Comparison of ENCODE assay signal across 10 cellular contexts in the genomic region with DNA sequence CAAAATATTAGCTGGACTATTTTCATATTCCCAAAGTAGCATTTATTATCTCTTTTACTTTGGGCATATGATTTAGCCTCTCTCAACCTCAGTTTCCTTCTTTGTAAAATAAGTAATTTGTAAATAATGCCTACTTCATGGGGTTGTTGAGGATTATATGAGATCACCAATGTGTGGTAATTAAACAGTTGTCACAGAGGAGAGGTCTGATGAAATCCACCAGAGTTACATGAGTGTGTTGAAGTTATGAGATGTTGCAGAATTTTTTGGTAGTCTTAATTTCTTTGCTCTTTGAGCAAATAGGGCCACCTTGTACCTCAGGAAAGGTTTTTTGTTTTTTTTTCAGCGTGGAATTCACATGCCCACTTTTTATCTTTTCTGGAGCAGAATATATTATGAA. TPM values are rescaled to one million over a fixed set of nuclear protein-coding genes. Genes with fewer than 3 reads are reported as not detected.
A peak's percentile ranks its signal among the peaks of the same experiment; 100 is the strongest.
DNase-seq lines count a peak whose midpoint lies in the region; ATAC-seq and TF ChIP-seq lines count a peak whose summit lies in the region.
"Had no signal": no experiment of that assay in that cellular context is flagged by ENCODE, and none has a peak within 500 bp of the region (broad histone marks: within the 10 kb centered on the region; RNA-seq: fewer than 3 reads in every experiment).

No MANE protein-coding gene starts in this region.

- peak overlapping the region; percentile 72 to 78 for H3K4me3 ChIP-seq in SK-N-SH (ENCODE audit: low read depth in 2 of 2, low read length in 1 of 2)
- peak overlapping the region; percentile 75 for H3K4me3 ChIP-seq in fibroblast of the aortic adventitia (ENCODE audit: low read depth, low read length)

- H3K36me3 Mint-ChIP-seq in T-helper 17 cell (ENCODE audit: low read depth): no peaks in the 10 kb centered on the region
- H3K36me3 Mint-ChIP-seq in stimulated activated effector memory CD8-positive, alpha-beta T cell treated with anti-CD3 and anti-CD28 coated beads, Interleukin-12 subunit alpha, Interleukin-12 subunit beta, amount 100 ng/mL, for 72 hours: peaks cover 68% of the 10 kb centered on the region

- peak overlapping the region in 1 of 2 experiments; percentile 85; a peak in 1 of 4 replicates for H3K27ac ChIP-seq in SK-N-SH (ENCODE audit: low read depth in 2 of 2, low read length in 1 of 2)

- POLR2A ChIA-PET in SK-N-SH (lab: Yijun Ruan, JAX): no interaction called here

- H3K79me2 ChIP-seq in SK-N-SH (ENCODE audit: insufficient read depth): peaks cover 40% of the 10 kb centered on the region

- H3K9ac ChIP-seq in SK-N-SH: peak overlapping the region; percentile 85

- ATAC-seq in SK-N-SH treated with all-trans-retinoic acid at 6 μM for 48 hours (no peak), T-helper 17 cell (no peak), HG03139 (IDR thresholded peaks at IDR 0.05; ENCODE audit: unreplicated experiment) (no peak)
- no peak for ATAC-seq in stimulated activated effector memory CD8-positive, alpha-beta T cell treated with anti-CD3 and anti-CD28 coated beads, Interleukin-12 subunit alpha, Interleukin-12 subunit beta, amount 100 ng/mL, for 72 hours
- ATAC-seq: body of pancreas had no signal

- no peaks in the 10 kb centered on the region for H3K4me1 ChIP-seq in SK-N-SH (ENCODE audit: control insufficient read depth in 1 of 2, insufficient read depth in 2 of 2, low read depth in 1 of 2, low read length in 1 of 2)

- TF ChIP-seq EP300 in SK-N-SH (IDR thresholded peaks at IDR 0.05; ENCODE audit: borderline replicate concordance in 1 of 2, low read depth in 1 of 2, low read length in 1 of 2): no peak

- peak overlapping the region; percentile 92 for H3K4me3 Mint-ChIP-seq in T-helper 17 cell
- H3K4me3 Mint-ChIP-seq in stimulated activated effector memory CD8-positive, alpha-beta T cell treated with anti-CD3 and anti-CD28 coated beads, Interleukin-12 subunit alpha, Interleukin-12 subunit beta, amount 100 ng/mL, for 72 hours: peak overlapping the region; percentile 85

- H3K36me3 ChIP-seq in SK-N-SH (replicated peaks in 1 of 2; ENCODE audit: control insufficient read depth in 1 of 2, insufficient read depth in 2 of 2, low read length in 1 of 2): peaks cover 17 to 32% of the 10 kb centered on the region in 2 experiments

- DNase-seq in SK-N-SH (no peak), T-helper 17 cell (no peak), fibroblast of the aortic adventitia (ENCODE audit: low read depth) (no peak), D341Med (ENCODE audit: low spot score) (no peak), NK-92 (lab: John Stamatoyannopoulos, UW; ENCODE audit: unreplicated experiment) (no peak)
- no peak for DNase-seq in stimulated activated effector memory CD8-positive, alpha-beta T cell treated with anti-CD3 and anti-CD28 coated beads, Interleukin-12 subunit alpha, Interleukin-12 subunit beta, amount 100 ng/mL, for 72 hours (ENCODE audit: low spot score in 2 of 2)
- DNase-seq: ACHN, body of pancreas had no signal

- peak overlapping the region; percentile 83 for H3K4me2 ChIP-seq in SK-N-SH

- H3K9me2 ChIP-seq in SK-N-SH: no peaks in the 10 kb centered on the region

- no peaks in the 10 kb centered on the region; the same call in 1 of the 2 replicates for H4K20me1 ChIP-seq in SK-N-SH (ENCODE audit: insufficient read depth)

- peak overlapping the region; percentile 95 for H3K27ac Mint-ChIP-seq in T-helper 17 cell
- H3K27ac Mint-ChIP-seq in stimulated activated effector memory CD8-positive, alpha-beta T cell treated with anti-CD3 and anti-CD28 coated beads, Interleukin-12 subunit alpha, Interleukin-12 subunit beta, amount 100 ng/mL, for 72 hours: peak overlapping the region; percentile 93

- no peaks in the 10 kb centered on the region for H3K9me3 Mint-ChIP-seq in stimulated activated effector memory CD8-positive, alpha-beta T cell treated with anti-CD3 and anti-CD28 coated beads, Interleukin-12 subunit alpha, Interleukin-12 subunit beta, amount 100 ng/mL, for 72 hours

- H3K27me3 Mint-ChIP-seq in T-helper 17 cell: no peaks in the 10 kb centered on the region

- 89% methylated on average over 1 of the region's 1 CpG for WGBS in SK-N-SH (ENCODE audit: low lambda C conversion rate)

- H3F3A ChIP-seq in SK-N-SH (replicated peaks; ENCODE audit: insufficient read depth): peaks cover 27% of the 10 kb centered on the region

- TF ChIP-seq CTCF in SK-N-SH (IDR thresholded peaks at IDR 0.05) (no peak), fibroblast of the aortic adventitia (IDR thresholded peaks at IDR 0.05; ENCODE audit: insufficient read depth, low read length) (no peak)

- peaks cover 2% of the 10 kb centered on the region for H3K4me1 Mint-ChIP-seq in T-helper 17 cell
- H3K4me1 Mint-ChIP-seq in stimulated activated effector memory CD8-positive, alpha-beta T cell treated with anti-CD3 and anti-CD28 coated beads, Interleukin-12 subunit alpha, Interleukin-12 subunit beta, amount 100 ng/mL, for 72 hours: peaks cover 5% of the 10 kb centered on the region

- no peaks in the 10 kb centered on the region for H3K9me3 ChIP-seq in SK-N-SH
- H3K9me3 ChIP-seq in T-helper 17 cell (ENCODE audit: control insufficient read depth, low read length, poor library complexity, severe bottlenecking): no peaks in the 10 kb centered on the region
- H3K9me3 ChIP-seq: body of pancreas had no signal

- CTCF ChIA-PET in SK-N-SH (lab: Yijun Ruan, JAX): interaction anchor here (1.3 to 1.8 kb wide), 3 partner anchors 124 to 129 kb away, joined by 3 to 6 read pairs (median 6); no protein-coding TSS in a partner anchor

- H3K27me3 ChIP-seq in SK-N-SH (ENCODE audit: insufficient read depth): no peaks in the 10 kb centered on the region
- H3K27me3 ChIP-seq: body of pancreas had no signal

- H2AFZ ChIP-seq in SK-N-SH (ENCODE audit: low read depth): no peak overlapping the region

- TF ChIP-seq RAD21 in SK-N-SH (IDR thresholded peaks at IDR 0.05; ENCODE audit: low read length): no peak

TF ChIP-seq in SK-N-SH, 30 proteins besides CTCF, POLR2A, EP300 and RAD21:
- TF ChIP-seq POLR2AphosphoS5 (IDR thresholded peaks at IDR 0.05; ENCODE audit: low read depth, low read length): no peak
- TF ChIP-seq RCOR1 (IDR thresholded peaks at IDR 0.05; ENCODE audit: low read length): no peak
- no peak for TF ChIP-seq NFIC (IDR thresholded peaks at IDR 0.05; ENCODE audit: borderline replicate concordance)

TF ChIP-seq in SK-N-SH treated with all-trans-retinoic acid at 6 μM for 48 hours, 23 proteins besides CTCF, POLR2A, EP300 and RAD21 (continues in another document):
- TF ChIP-seq ZNF8 (CRISPR knock-in tag; IDR thresholded peaks at IDR 0.05) (no peak), ZNF70 (CRISPR knock-in tag; IDR thresholded peaks at IDR 0.05) (no peak), ESRRG (CRISPR knock-in tag; IDR thresholded peaks at IDR 0.05) (no peak), GLIS3 (CRISPR knock-in tag; IDR thresholded peaks at IDR 0.05) (no peak), ISL1 (CRISPR knock-in tag; IDR thresholded peaks at IDR 0.05) (no peak)
- TF ChIP-seq, protein P1, sequence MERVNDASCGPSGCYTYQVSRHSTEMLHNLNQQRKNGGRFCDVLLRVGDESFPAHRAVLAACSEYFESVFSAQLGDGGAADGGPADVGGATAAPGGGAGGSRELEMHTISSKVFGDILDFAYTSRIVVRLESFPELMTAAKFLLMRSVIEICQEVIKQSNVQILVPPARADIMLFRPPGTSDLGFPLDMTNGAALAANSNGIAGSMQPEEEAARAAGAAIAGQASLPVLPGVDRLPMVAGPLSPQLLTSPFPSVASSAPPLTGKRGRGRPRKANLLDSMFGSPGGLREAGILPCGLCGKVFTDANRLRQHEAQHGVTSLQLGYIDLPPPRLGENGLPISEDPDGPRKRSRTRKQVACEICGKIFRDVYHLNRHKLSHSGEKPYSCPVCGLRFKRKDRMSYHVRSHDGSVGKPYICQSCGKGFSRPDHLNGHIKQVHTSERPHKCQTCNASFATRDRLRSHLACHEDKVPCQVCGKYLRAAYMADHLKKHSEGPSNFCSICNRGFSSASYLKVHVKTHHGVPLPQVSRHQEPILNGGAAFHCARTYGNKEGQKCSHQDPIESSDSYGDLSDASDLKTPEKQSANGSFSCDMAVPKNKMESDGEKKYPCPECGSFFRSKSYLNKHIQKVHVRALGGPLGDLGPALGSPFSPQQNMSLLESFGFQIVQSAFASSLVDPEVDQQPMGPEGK (CRISPR knock-in tag; IDR thresholded peaks at IDR 0.05; ENCODE audit: borderline replicate concordance): no peak

RNA-seq across cellular contexts. Expression of a gene that starts 1.4 kb away (rescaled TPM):
- polyA plus RNA-seq in SK-N-SH (2012; rRNA removed): 1,029 and 1,399 TPM in 2 replicates
- polyA plus RNA-seq in SK-N-SH (2012; cell fraction: cytosol; rRNA removed): 1,333 and 1,457 TPM in 2 replicates
- 347 and 407 TPM in 2 replicates for polyA plus RNA-seq in SK-N-SH (2012; cell fraction: nucleus; rRNA removed)
- total RNA-seq in T-helper 17 cell (100 to 1,000 TPM; 114 to 115 TPM), fibroblast of the aortic adventitia (ENCODE audit: low replicate concordance) (211 and 396 TPM in 2 replicates)

RNA-seq across cellular contexts. Expression of a gene that starts 5.5 kb away (rescaled TPM):
- polyA plus RNA-seq in SK-N-SH (2012; rRNA removed): 24.1 and 33.4 TPM in 2 replicates
- polyA plus RNA-seq in SK-N-SH (2012; cell fraction: cytosol; rRNA removed): 29.0 and 30.1 TPM in 2 replicates
- polyA plus RNA-seq in SK-N-SH (2012; cell fraction: nucleus; rRNA removed): 19.0 and 23.6 TPM in 2 replicates
- total RNA-seq in T-helper 17 cell (10 to 100 TPM; 36.5 to 38.6 TPM), fibroblast of the aortic adventitia (ENCODE audit: low replicate concordance) (70.6 and 119 TPM in 2 replicates)

RNA-seq across cellular contexts. Expression of a gene that starts 9.8 kb away (rescaled TPM):
- 1.7 and 2.5 TPM in 2 replicates for polyA plus RNA-seq in SK-N-SH (2012; rRNA removed)
- polyA plus RNA-seq in SK-N-SH (2012; cell fraction: cytosol; rRNA removed): 3.2 and 3.5 TPM in 2 replicates
- 1.2 and 2.5 TPM in 2 replicates for polyA plus RNA-seq in SK-N-SH (2012; cell fraction: nucleus; rRNA removed)
- total RNA-seq in T-helper 17 cell: 10 to 100 TPM; 11.9 to 12.5 TPM
- total RNA-seq in fibroblast of the aortic adventitia (ENCODE audit: low replicate concordance): 10.9 and 20.0 TPM in 2 replicates
